ENCODE assay signal across 21 cellular contexts in genomic region chr11:104104664-104105063, GRCh38. TPM values are rescaled to one million over a fixed set of nuclear protein-coding genes. Genes with fewer than 3 reads are reported as not detected.
"Had no signal": no experiment of that assay in that cellular context is flagged by ENCODE, and none has a peak within 500 bp of the region (broad histone marks: within the 10 kb centered on the region; RNA-seq: fewer than 3 reads in every experiment).

No MANE protein-coding gene starts in this region.

- H3K27ac ChIP-seq: colonic mucosa, PC-9, WERI-Rb-1 had no signal

- H3K36me3 ChIP-seq: colonic mucosa, WERI-Rb-1 had no signal

- H3K4me1 ChIP-seq: colonic mucosa had no signal

- H3K9me3 ChIP-seq: colonic mucosa, SK-N-SH had no signal

- DNase-seq: activated CD4-positive, alpha-beta memory T cell treated with anti-CD3 and anti-CD28 coated beads, Interleukin-2, amount 10 ng/mL, durations not matched to agents 7 days and 5 days; activated CD4-positive, alpha-beta T cell treated with anti-CD3 and anti-CD28 coated beads for 36 hours; activated CD4-positive, alpha-beta T cell treated with anti-CD3 and anti-CD28 coated beads, Interleukin-2, amount 50 U/mL, for 1 hour; activated gamma-delta T cell; activated naive CD4-positive, alpha-beta T cell treated with anti-CD3 and anti-CD28 coated beads for 36 hours; activated T-cell treated with anti-CD3 and anti-CD28 coated beads for 4 hours; activated T-cell treated with anti-CD3 and anti-CD28 coated beads, Interleukin-2, amount 50 U/mL, for 48 hours; caudate nucleus; colonic mucosa; Kasumi-1; NCI-H146; NCI-H1930; NCI-H2171; NCI-H2227 treated with DMSO at 0.1 percent for 48 hours; PC-9; SIG-M5; SK-N-SH; T-helper 1 cell; WERI-Rb-1 had no signal

- H3K27me3 ChIP-seq: colonic mucosa had no signal

- H3K4me3 ChIP-seq: colonic mucosa, PC-9 had no signal

- ATAC-seq: activated CD4-positive, alpha-beta T cell treated with anti-CD3 and anti-CD28 coated beads for 36 hours; activated T-helper 17 cell treated with anti-CD3 and anti-CD28 coated beads, Interleukin-2, amount 50 U/mL, for 72 hours had no signal

RNA-seq across cellular contexts. Expression of gene PDGFD, which starts 59.3 kb away (rescaled TPM):
- total RNA-seq: activated CD4-positive, alpha-beta memory T cell treated with anti-CD3 and anti-CD28 coated beads, Interleukin-2, amount 10 ng/mL, durations not matched to agents 7 days and 5 days; activated CD4-positive, alpha-beta T cell treated with anti-CD3 and anti-CD28 coated beads for 36 hours; activated naive CD4-positive, alpha-beta T cell treated with anti-CD3 and anti-CD28 coated beads for 36 hours; activated T-helper 17 cell treated with anti-CD3 and anti-CD28 coated beads, Interleukin-2, amount 50 U/mL, for 72 hours; T-helper 2 cell treated with Interferon-gamma antibody and Interleukin-4, amounts not matched to agents 100 ng/mL and 5 ng/mL, for 36 hours had no signal
